In genomic region chr9:130849356-130849755, GRCh38 we compare ENCODE assay signal across 2 cellular contexts.
TF ChIP-seq lines count a peak whose summit lies in the region.

No MANE protein-coding gene starts in this region.

TF ChIP-seq in IMR-90, 13 proteins besides CTCF, POLR2A, EP300 and RAD21:
- TF ChIP-seq RCOR1 (IDR thresholded peaks at IDR 0.05; ENCODE audit: insufficient replicate concordance, low read length) (no peak), MAFK (IDR thresholded peaks at IDR 0.05; ENCODE audit: low read depth, low read length) (no peak), CHD1 (IDR thresholded peaks at IDR 0.05; ENCODE audit: low read depth, low read length) (no peak), MXI1 (IDR thresholded peaks at IDR 0.05; ENCODE audit: borderline replicate concordance, low read depth, low read length) (no peak), FOS (IDR thresholded peaks at IDR 0.05; ENCODE audit: low read depth, low read length) (no peak), CEBPB (IDR thresholded peaks at IDR 0.05; ENCODE audit: low read depth, low read length) (no peak), SMC3 (IDR thresholded peaks at IDR 0.05; ENCODE audit: low read depth, low read length) (no peak), RFX5 (IDR thresholded peaks at IDR 0.05; ENCODE audit: low read depth, low read length) (no peak), USF2 (IDR thresholded peaks at IDR 0.05; ENCODE audit: low read depth, low read length) (no peak), MAZ (IDR thresholded peaks at IDR 0.05; ENCODE audit: borderline replicate concordance, low read depth, low read length) (no peak), NFE2L2 (IDR thresholded peaks at IDR 0.05; ENCODE audit: low read depth, low read length) (no peak), BHLHE40 (IDR thresholded peaks at IDR 0.05; ENCODE audit: low read depth, low read length) (no peak), ELK1 (IDR thresholded peaks at IDR 0.05; ENCODE audit: borderline replicate concordance, low read depth, low read length) (no peak)

TF ChIP-seq in K562, 482 proteins besides CTCF, POLR2A, EP300 and RAD21:
- TF ChIP-seq SMARCB1 (IDR thresholded peaks at IDR 0.05; ENCODE audit: insufficient read length, low read depth) (no peak), STAT6 (CRISPR knock-in tag; IDR thresholded peaks at IDR 0.05) (peak; percentile 73; the same call in 1 of the 2 replicates), MTA2 (IDR thresholded peaks at IDR 0.05; ENCODE audit: low read depth) (no peak), DMBX1 (CRISPR knock-in tag; IDR thresholded peaks at IDR 0.05; ENCODE audit: borderline replicate concordance) (no peak)
